In genomic region chr7:107889992-107890391, GRCh38 we compare ENCODE assay signal across 9 cellular contexts. TPM values are rescaled to one million over a fixed set of nuclear protein-coding genes. Genes with fewer than 3 reads are reported as not detected.
DNase-seq lines count a peak whose midpoint lies in the region; ATAC-seq and TF ChIP-seq lines count a peak whose summit lies in the region.
"Had no signal": no experiment of that assay in that cellular context is flagged by ENCODE, and none has a peak within 500 bp of the region (broad histone marks: within the 10 kb centered on the region; RNA-seq: fewer than 3 reads in every experiment).

No MANE protein-coding gene starts in this region.

- no peak for ATAC-seq in activated CD8-positive, alpha-beta memory T cell treated with anti-CD3 and anti-CD28 coated beads, Interleukin-2, amount 10 ng/mL, durations not matched to agents 7 days and 5 days
- ATAC-seq in WTC11, result no peak
- no peak for ATAC-seq in mucosa of descending colon

- H3K4me1 ChIP-seq in testis, result peaks cover 7% of the 10 kb centered on the region
- peaks cover 24% of the 10 kb centered on the region for H3K4me1 ChIP-seq in mucosa of descending colon (ENCODE audit: low read depth)

- peak overlapping the region; percentile 93 to 95 for H3K27ac ChIP-seq in testis

- peak overlapping the region; percentile 97 for H3K27ac Mint-ChIP-seq in activated CD8-positive, alpha-beta memory T cell treated with anti-CD3 and anti-CD28 coated beads, Interleukin-2, amount 10 ng/mL, durations not matched to agents 7 days and 5 days
- H3K27ac Mint-ChIP-seq in WTC11 (no peak overlapping the region), mesothelial cell of epicardium (no peak overlapping the region)

- H3K9me3 ChIP-seq in testis, result no peaks in the 10 kb centered on the region
- no peaks in the 10 kb centered on the region for H3K9me3 ChIP-seq in mucosa of descending colon

- TF ChIP-seq POLR2A in testis (IDR thresholded peaks at IDR 0.05), result no peak

- CTCF ChIA-PET in activated CD8-positive, alpha-beta memory T cell treated with anti-CD3 and anti-CD28 coated beads, Interleukin-2, amount 10 ng/mL, durations not matched to agents 7 days and 5 days (lab: Charles Lee), result interaction anchor here (1.0 to 4.3 kb wide), 5 partner anchors 9 to 229 kb away, joined by 3 to 30 read pairs (median 14); partner anchors contain the start of genes CBLL1 and SLC26A4
- CTCF ChIA-PET in WTC11 (lab: Charles Lee), result interaction anchor here (1.7 to 2.2 kb wide), 2 partner anchors 11 to 15 kb away, joined by 6 to 11 read pairs; no protein-coding TSS in a partner anchor

- H3K36me3 Mint-ChIP-seq in activated CD8-positive, alpha-beta memory T cell treated with anti-CD3 and anti-CD28 coated beads, Interleukin-2, amount 10 ng/mL, durations not matched to agents 7 days and 5 days, result peaks cover 16% of the 10 kb centered on the region
- H3K36me3 Mint-ChIP-seq in WTC11, result peaks cover 14% of the 10 kb centered on the region
- peaks cover 4% of the 10 kb centered on the region for H3K36me3 Mint-ChIP-seq in mesothelial cell of epicardium

- peaks cover 35% of the 10 kb centered on the region for H3K4me1 Mint-ChIP-seq in activated CD8-positive, alpha-beta memory T cell treated with anti-CD3 and anti-CD28 coated beads, Interleukin-2, amount 10 ng/mL, durations not matched to agents 7 days and 5 days
- H3K4me1 Mint-ChIP-seq in WTC11 (peaks cover 15% of the 10 kb centered on the region), mesothelial cell of epicardium (peaks cover 25% of the 10 kb centered on the region)

- TF ChIP-seq CTCF in WTC11 (IDR thresholded peaks at IDR 0.05) (no peak), mesothelial cell of epicardium (IDR thresholded peaks at IDR 0.05; ENCODE audit: unreplicated experiment) (no peak), testis (IDR thresholded peaks at IDR 0.05) (no peak), mucosa of descending colon (IDR thresholded peaks at IDR 0.05) (no peak)

- H3K27me3 ChIP-seq in testis, result no peaks in the 10 kb centered on the region

- intact Hi-C loops in testis (cut with DNase I; ENCODE audit: low total_unique reads), result loop anchor here (10.0 kb wide), 1 partner anchor 115 kb away; the partner anchor contains the start of gene LAMB1
- intact Hi-C loops in mucosa of descending colon (cut with DNase I, micrococcal nuclease), result no loop called here

- H3K27me3 Mint-ChIP-seq in activated CD8-positive, alpha-beta memory T cell treated with anti-CD3 and anti-CD28 coated beads, Interleukin-2, amount 10 ng/mL, durations not matched to agents 7 days and 5 days, result peaks cover 11% of the 10 kb centered on the region
- H3K27me3 Mint-ChIP-seq in WTC11 (ENCODE audit: low read depth), result peaks cover 7% of the 10 kb centered on the region; the same call in 1 of the 2 replicates
- peaks cover 15% of the 10 kb centered on the region for H3K27me3 Mint-ChIP-seq in mesothelial cell of epicardium (ENCODE audit: low read depth)

- no peak for DNase-seq in activated CD8-positive, alpha-beta memory T cell treated with anti-CD3 and anti-CD28 coated beads, Interleukin-2, amount 10 ng/mL, durations not matched to agents 7 days and 5 days
- no peak for DNase-seq in activated CD8-positive, alpha-beta memory T cell treated with anti-CD3 and anti-CD28 coated beads for 24 hours
- DNase-seq in WTC11 (ENCODE audit: low spot score), result no peak
- no peak for DNase-seq in mesothelial cell of epicardium (ENCODE audit: low spot score in 2 of 2, unreplicated experiment in 2 of 2)
- no peak for DNase-seq in testis
- no peak for DNase-seq in effector CD8-positive, alpha-beta T cell (lab: John Stamatoyannopoulos, UW)
- DNase-seq in mucosa of descending colon, result no peak
- no peak for DNase-seq in NCI-H2081 (lab: John Stamatoyannopoulos, UW)

- POLR2A ChIA-PET in WTC11 (lab: Charles Lee), result no interaction called here

- H3K4me3 ChIP-seq in testis, result no peak overlapping the region
- H3K4me3 ChIP-seq in mucosa of descending colon, result no peak overlapping the region

- H3K36me3 ChIP-seq in testis (ENCODE audit: low read depth, missing control alignments) (no peaks in the 10 kb centered on the region), mucosa of descending colon (ENCODE audit: low read depth) (no peaks in the 10 kb centered on the region)

- H3K9me3 Mint-ChIP-seq in activated CD8-positive, alpha-beta memory T cell treated with anti-CD3 and anti-CD28 coated beads, Interleukin-2, amount 10 ng/mL, durations not matched to agents 7 days and 5 days (ENCODE audit: low read depth), result no peaks in the 10 kb centered on the region
- H3K9me3 Mint-ChIP-seq in WTC11 (peaks cover 14% of the 10 kb centered on the region), mesothelial cell of epicardium (peaks cover 4% of the 10 kb centered on the region)
- H3K9me3 Mint-ChIP-seq: dendritic cell treated with granulocyte-macrophage colony-stimulating factor and Interleukin-4, amounts not matched to agents 40 ng/mL and 50 ng/mL, for 4 days had no signal

- no peak overlapping the region for H3K4me3 Mint-ChIP-seq in activated CD8-positive, alpha-beta memory T cell treated with anti-CD3 and anti-CD28 coated beads, Interleukin-2, amount 10 ng/mL, durations not matched to agents 7 days and 5 days
- H3K4me3 Mint-ChIP-seq in WTC11, result peak overlapping the region; percentile 92; the same call in 1 of the 2 replicates
- H3K4me3 Mint-ChIP-seq in mesothelial cell of epicardium, result peak overlapping the region; percentile 91

- WGBS in testis, 2 donors, result 37 to 64% methylated on average over 3 of the region's 3 CpGs

TF ChIP-seq in WTC11, 78 proteins besides CTCF, POLR2A, EP300 and RAD21:
- TF ChIP-seq CBFB (CRISPR knock-in tag; IDR thresholded peaks at IDR 0.05; ENCODE audit: low read depth), result no peak

RNA-seq across cellular contexts. Expression of gene DLD, which starts 1.0 kb away (rescaled TPM):
- total RNA-seq in activated CD8-positive, alpha-beta memory T cell treated with anti-CD3 and anti-CD28 coated beads, Interleukin-2, amount 10 ng/mL, durations not matched to agents 7 days and 5 days, result 10 to 100 TPM; 64.1 to 78.2 TPM
- total RNA-seq in WTC11 (2021), result 72.1 to 79.9 TPM (median 75.6 TPM) in 3 replicates
- total RNA-seq in mesothelial cell of epicardium, result 58.3 to 61.5 TPM (median 61.4 TPM) in 3 replicates
- total RNA-seq in testis, result 10 to 100 TPM; 50.2 to 57.3 TPM
- 63.7 TPM for polyA plus RNA-seq in testis (ENCODE audit: insufficient read depth, low read depth, low replicate concordance)
- 100 to 1,000 TPM; 108 to 150 (median 113) TPM for total RNA-seq in mucosa of descending colon
